In the genomic region with DNA sequence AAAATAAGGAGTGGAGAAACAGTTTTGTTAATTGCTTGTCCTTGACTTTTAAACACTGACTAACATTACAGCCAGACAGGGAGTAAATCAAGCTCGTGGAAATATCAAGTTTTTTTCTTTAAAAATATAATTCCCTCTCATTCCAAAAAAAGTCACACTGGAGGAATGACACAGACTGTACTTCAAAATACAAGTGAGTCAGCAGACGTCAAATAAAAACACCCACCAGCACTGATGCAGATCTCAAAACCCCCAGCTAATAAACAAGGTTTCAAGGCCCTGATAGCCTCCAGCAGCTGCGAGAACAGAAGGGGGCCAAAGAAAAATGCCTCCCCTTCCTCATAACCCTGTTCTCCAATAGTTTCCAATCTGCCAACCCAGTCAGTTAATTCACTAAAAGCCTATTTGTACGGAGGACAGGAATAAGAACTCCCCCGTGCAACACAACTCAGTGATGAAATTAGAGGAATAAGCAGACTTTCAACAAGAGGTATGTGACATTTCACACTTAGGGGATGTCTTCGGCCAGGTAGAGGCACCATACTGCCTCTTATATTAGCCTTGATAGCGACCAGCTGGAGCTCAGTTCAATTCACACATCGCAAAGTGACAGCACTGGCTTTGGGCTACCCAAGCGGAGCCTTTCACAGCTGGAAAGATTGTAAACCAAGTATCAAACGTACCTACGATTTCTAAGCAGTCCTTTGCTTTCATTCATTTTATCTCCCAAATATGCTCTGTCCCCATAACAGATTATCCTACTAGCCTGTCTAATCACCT, we compare ENCODE assay signal across 20 cellular contexts.
"Had no signal": no experiment of that assay in that cellular context is flagged by ENCODE, and none has a peak within 500 bp of the region (broad histone marks: within the 10 kb centered on the region; RNA-seq: fewer than 3 reads in every experiment).

No MANE protein-coding gene starts in this region.

- H3K27me3 ChIP-seq: foreskin keratinocyte had no signal

- DNase-seq: activated CD4-positive, alpha-beta T cell treated with anti-CD3 and anti-CD28 coated beads, Interleukin-2, amount 50 U/mL, for 48 hours; activated gamma-delta T cell; cortex of kidney; foreskin keratinocyte; glutamatergic neuron; hippocampal formation; islet precursor cell; midbrain; right cardiac atrium; small intestine; stimulated activated CD4-positive, alpha-beta T cell treated with anti-CD3 and anti-CD28 coated beads, Interleukin-4, amount 100 ng/mL, for 4 hours; SW 1271; T-helper 2 cell had no signal

- H3K4me3 ChIP-seq: lung, prostate gland had no signal

- H3K36me3 Mint-ChIP-seq: activated naive CD4-positive, alpha-beta T cell treated with anti-CD3 and anti-CD28 coated beads, Interleukin-2, amount 50 U/mL, for 24 hours; stimulated activated memory B cell treated with anti-CD40 and anti-IgM and Interleukin-4, amounts not matched to agents 10 μg/mL and 1 μg/mL and 100 μg/mL, for 72 hours had no signal

- H3K36me3 ChIP-seq: prostate gland had no signal

- H3K4me1 Mint-ChIP-seq: activated naive CD4-positive, alpha-beta T cell treated with anti-CD3 and anti-CD28 coated beads, Interleukin-2, amount 50 U/mL, for 24 hours; stimulated activated memory B cell treated with anti-CD40 and anti-IgM and Interleukin-4, amounts not matched to agents 10 μg/mL and 1 μg/mL and 100 μg/mL, for 72 hours had no signal

- H3K27ac Mint-ChIP-seq: activated naive CD4-positive, alpha-beta T cell treated with anti-CD3 and anti-CD28 coated beads, Interleukin-2, amount 50 U/mL, for 24 hours; stimulated activated memory B cell treated with anti-CD40 and anti-IgM and Interleukin-4, amounts not matched to agents 10 μg/mL and 1 μg/mL and 100 μg/mL, for 72 hours had no signal

- H3K9me3 Mint-ChIP-seq: activated naive CD4-positive, alpha-beta T cell treated with anti-CD3 and anti-CD28 coated beads, Interleukin-2, amount 50 U/mL, for 24 hours; stimulated activated memory B cell treated with anti-CD40 and anti-IgM and Interleukin-4, amounts not matched to agents 10 μg/mL and 1 μg/mL and 100 μg/mL, for 72 hours had no signal

- H3K9me3 ChIP-seq: prostate gland had no signal

- H3K27ac ChIP-seq: foreskin keratinocyte, prostate gland had no signal

- ATAC-seq: esophagus mucosa; foreskin keratinocyte; left lobe of liver; right cardiac atrium; stimulated activated memory B cell treated with anti-CD40 and anti-IgM and Interleukin-4, amounts not matched to agents 10 μg/mL and 1 μg/mL and 100 μg/mL, for 72 hours had no signal

- H3K27me3 Mint-ChIP-seq: stimulated activated memory B cell treated with anti-CD40 and anti-IgM and Interleukin-4, amounts not matched to agents 10 μg/mL and 1 μg/mL and 100 μg/mL, for 72 hours had no signal

- H3K4me1 ChIP-seq: foreskin keratinocyte, prostate gland had no signal

- H3K4me3 Mint-ChIP-seq: activated naive CD4-positive, alpha-beta T cell treated with anti-CD3 and anti-CD28 coated beads, Interleukin-2, amount 50 U/mL, for 24 hours; neural crest cell; stimulated activated memory B cell treated with anti-CD40 and anti-IgM and Interleukin-4, amounts not matched to agents 10 μg/mL and 1 μg/mL and 100 μg/mL, for 72 hours had no signal
